In the genomic region with DNA sequence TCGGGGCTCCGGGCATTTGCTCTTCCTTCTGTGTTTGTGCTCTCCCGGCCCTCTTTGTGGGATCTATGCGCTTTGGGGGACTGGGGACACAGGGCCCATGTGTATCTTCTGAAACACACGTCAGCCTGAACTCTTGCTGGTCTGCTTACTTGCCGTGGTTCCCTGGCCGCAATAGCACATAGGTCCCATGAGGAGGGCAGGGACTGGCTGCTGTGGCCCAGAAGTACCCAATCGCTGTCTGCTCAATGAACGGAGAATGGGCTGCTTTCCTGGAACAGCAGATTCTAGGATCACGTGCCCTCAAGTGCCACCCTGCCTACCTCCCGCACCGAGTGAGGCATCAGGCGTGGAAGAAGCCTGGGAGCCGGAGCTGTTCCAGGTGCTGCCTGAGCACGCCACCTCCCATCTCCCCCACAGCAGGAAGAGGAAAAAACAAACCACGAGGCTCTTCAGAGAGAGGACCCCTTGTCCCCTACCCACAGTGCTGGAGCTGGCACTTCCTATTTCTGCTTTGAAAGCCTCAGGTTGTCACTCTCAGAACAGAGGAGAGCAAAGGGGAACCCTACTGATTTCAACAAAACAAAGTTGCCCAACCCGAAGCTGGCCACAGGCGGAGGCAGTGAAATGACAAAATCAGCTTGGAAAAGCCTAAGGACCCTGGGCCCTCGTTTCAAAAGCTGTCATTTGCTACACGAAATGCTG, we compare ENCODE assay signal across 9 cellular contexts. TPM values are rescaled to one million over a fixed set of nuclear protein-coding genes. Genes with fewer than 3 reads are reported as not detected.
DNase-seq lines count a peak whose midpoint lies in the region; ATAC-seq and TF ChIP-seq lines count a peak whose summit lies in the region.
"Had no signal": no experiment of that assay in that cellular context is flagged by ENCODE, and none has a peak within 500 bp of the region (broad histone marks: within the 10 kb centered on the region; RNA-seq: fewer than 3 reads in every experiment).

No MANE protein-coding gene starts in this region.

- no peaks in the 10 kb centered on the region for H3K9me3 ChIP-seq in Panc1 (ENCODE audit: control insufficient read depth, insufficient read depth, low read depth, low read length)

- intact Hi-C loops in Panc1 (cut with micrococcal nuclease; ENCODE audit: unreplicated experiment): no loop called here

- peak overlapping the region in 1 of 2 experiments; percentile 31; a peak in 2 of 4 replicates for H3K4me3 ChIP-seq in Panc1 (ENCODE audit: low read depth in 2 of 2, low read length in 2 of 2)

- peak overlapping the region; percentile 95 for H3K27ac ChIP-seq in Panc1 (ENCODE audit: low read length)
- peak overlapping the region; percentile 40 for H3K27ac ChIP-seq in caudate nucleus (ENCODE audit: low read depth, low read length)

- CTCF ChIA-PET in Panc1 (lab: Charles Lee): no interaction called here

- peak; percentile 50 for DNase-seq in DMS53 treated with DMSO at 0.1 percent for 48 hours (lab: John Stamatoyannopoulos, UW; ENCODE audit: unreplicated experiment)
- DNase-seq in Panc1 (ENCODE audit: low read depth, low spot score): no peak
- peak in 7 of 61 donors; percentile 2 to 50 (median 28) for DNase-seq in caudate nucleus (lab: John Stamatoyannopoulos, UW)
- peak; percentile 8 for DNase-seq in renal cortical epithelial cell (ENCODE audit: low read depth)
- no peak for DNase-seq in NCI-H1048 (lab: John Stamatoyannopoulos, UW)
- DNase-seq: effector CD4-positive, alpha-beta T cell had no signal

- no peaks in the 10 kb centered on the region for H3K27me3 ChIP-seq in Panc1 (ENCODE audit: control insufficient read depth, insufficient read depth, low read length)

- in situ Hi-C loops in Panc1 (cut with HindIII; ENCODE audit: low pct_unique_long_range_greater_than_20kb, low sequenced_read_pairs): no loop called here

- POLR2A ChIA-PET in Panc1 (lab: Charles Lee): interaction anchor here (1.0 kb wide), 1 partner anchor 144 kb away, joined by 3 read pairs; the partner anchor contains the start of gene RPL10

- peaks cover 61% of the 10 kb centered on the region for H3K4me1 ChIP-seq in Panc1 (ENCODE audit: control insufficient read depth, insufficient read depth, low read length)

- peaks cover 8% of the 10 kb centered on the region for H3K36me3 ChIP-seq in Panc1 (ENCODE audit: control insufficient read depth, insufficient read depth, low read length)

- BruUV-seq in Panc1 (replicated peaks; lab: Mats Ljungman, UMichigan): no TSS peak

- no peak for TF ChIP-seq CTCF in Panc1 (IDR thresholded peaks at IDR 0.05)

- ATAC-seq in Panc1: peak; percentile 8
- ATAC-seq in HG02610 (IDR thresholded peaks at IDR 0.05; ENCODE audit: unreplicated experiment): no peak
- no peak for ATAC-seq in HG02588 (IDR thresholded peaks at IDR 0.05; ENCODE audit: unreplicated experiment)
- no peak for ATAC-seq in GM21367 (IDR thresholded peaks at IDR 0.05; ENCODE audit: unreplicated experiment)

RNA-seq across cellular contexts. Expression of gene G6PD, which starts 3.8 kb away (rescaled TPM):
- total RNA-seq in Panc1 (2021; ENCODE audit: unreplicated experiment): 615 TPM
- polyA plus RNA-seq in Panc1 (2012; ENCODE audit: insufficient read length): 973 TPM
- 30.6 and 152 TPM in 2 replicates for total RNA-seq in renal cortical epithelial cell

RNA-seq across cellular contexts. Expression of gene IKBKG, which starts 4.5 kb away (rescaled TPM):
- total RNA-seq in Panc1 (2021; ENCODE audit: unreplicated experiment) (76.3 TPM), renal cortical epithelial cell (14.9 and 17.9 TPM in 2 replicates)
- 104 TPM for polyA plus RNA-seq in Panc1 (2012; ENCODE audit: insufficient read length)

RNA-seq across cellular contexts. Expression of gene FAM3A, which starts 26.8 kb away (rescaled TPM):
- total RNA-seq in Panc1 (2021; ENCODE audit: unreplicated experiment) (88.8 TPM), renal cortical epithelial cell (16.5 and 42.0 TPM in 2 replicates)
- 137 TPM for polyA plus RNA-seq in Panc1 (2012; ENCODE audit: insufficient read length)

RNA-seq across cellular contexts. Expression of gene CTAG1A, which starts 42.1 kb away (rescaled TPM):
- not detected for total RNA-seq in Panc1 (2021; ENCODE audit: unreplicated experiment)
- not detected for polyA plus RNA-seq in Panc1 (2012; ENCODE audit: insufficient read length)
- not detected in 2 replicates for total RNA-seq in renal cortical epithelial cell

RNA-seq across cellular contexts. Expression of gene SLC10A3, which starts 52.4 kb away (rescaled TPM):
- total RNA-seq in Panc1 (2021; ENCODE audit: unreplicated experiment) (64.1 TPM), renal cortical epithelial cell (10.9 and 47.0 TPM in 2 replicates)
- polyA plus RNA-seq in Panc1 (2012; ENCODE audit: insufficient read length): 92.1 TPM

Comparison
In these comparisons a context has a peak if more than half of its experiments do, and no peak if none do; other contexts are left out.
1. DNase-seq: peak in DMS53 treated with DMSO at 0.1 percent for 48 hours (single experiment) and renal cortical epithelial cell (single experiment); none in Panc1 (single experiment) and NCI-H1048 (single experiment).